23 cellular contexts compared by ENCODE assay signal in the genomic region with DNA sequence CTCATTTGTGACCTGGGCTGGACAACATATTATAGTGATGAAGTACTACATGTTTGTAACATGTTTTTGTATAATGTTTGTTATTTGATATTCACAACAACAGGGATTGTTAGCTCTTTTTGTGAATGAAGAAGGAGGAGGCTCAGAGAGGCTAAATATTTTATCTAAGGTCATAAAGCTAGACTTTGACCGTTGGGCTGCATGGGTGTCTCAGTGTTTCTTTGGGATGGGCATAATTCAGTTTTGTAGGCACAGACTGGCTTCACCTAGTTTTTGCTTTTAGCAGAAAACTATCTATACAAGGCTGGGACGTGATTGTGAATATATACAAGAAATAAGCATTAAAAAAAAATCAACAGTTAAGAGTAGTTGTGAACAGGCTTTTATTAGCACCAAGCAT.
"Had no signal": no experiment of that assay in that cellular context is flagged by ENCODE, and none has a peak within 500 bp of the region (broad histone marks: within the 10 kb centered on the region; RNA-seq: fewer than 3 reads in every experiment).

No MANE protein-coding gene starts in this region.

- H3K27ac ChIP-seq: HL-60, SJSA1, SK-N-MC had no signal

- FAIRE-seq: HTR-8/SVneo, RCC 7860 had no signal

- H3K4me3 ChIP-seq: SJSA1, SK-N-MC had no signal

- H3K27me3 ChIP-seq: SJSA1 had no signal

- H3K9me3 ChIP-seq: SJSA1 had no signal

- H3K4me1 ChIP-seq: SJSA1 had no signal

- DNase-seq: Karpas-422, KG1, MM.1S, NCI-H1092 treated with DMSO at 0.1 percent for 48 hours, NCI-H1436, NCI-H187, NCI-H2029, NCI-H2081 treated with DMSO at 0.1 percent for 48 hours, NCI-H2171, NCI-H226, NCI-H446, NCI-H510A, NCI-H524 treated with DMSO at 0.1 percent for 48 hours, NCI-H69, NCI-H774, Right ventricle myocardium superior, RPMI8226, SIG-M5 had no signal
